In genomic region chr2:47073217-47073616, GRCh38 we compare ENCODE assay signal across 12 cellular contexts.
DNase-seq lines count a peak whose midpoint lies in the region; TF ChIP-seq lines count a peak whose summit lies in the region.
"Had no signal": no experiment of that assay in that cellular context is flagged by ENCODE, and none has a peak within 500 bp of the region (broad histone marks: within the 10 kb centered on the region; RNA-seq: fewer than 3 reads in every experiment).

No MANE protein-coding gene starts in this region.

- no peaks in the 10 kb centered on the region for H3K9me3 Mint-ChIP-seq in activated T-cell treated with anti-CD3 and anti-CD28 coated beads, Interleukin-2, amount 50 U/mL, for 24 hours
- no peaks in the 10 kb centered on the region for H3K9me3 Mint-ChIP-seq in nephron

- peaks cover 44% of the 10 kb centered on the region for H3K4me1 Mint-ChIP-seq in activated T-cell treated with anti-CD3 and anti-CD28 coated beads, Interleukin-2, amount 50 U/mL, for 24 hours (ENCODE audit: low read depth)
- peaks cover 59% of the 10 kb centered on the region for H3K4me1 Mint-ChIP-seq in nephron

- H3K27me3 Mint-ChIP-seq in activated T-cell treated with anti-CD3 and anti-CD28 coated beads, Interleukin-2, amount 50 U/mL, for 24 hours, result no peaks in the 10 kb centered on the region
- H3K27me3 Mint-ChIP-seq in nephron (ENCODE audit: low read depth), result no peaks in the 10 kb centered on the region

- H3K27ac Mint-ChIP-seq in activated T-cell treated with anti-CD3 and anti-CD28 coated beads, Interleukin-2, amount 50 U/mL, for 24 hours, result peak overlapping the region; percentile 32
- H3K27ac Mint-ChIP-seq in nephron, result peak overlapping the region; percentile 24 to 97 (median 90)

- H3K4me3 Mint-ChIP-seq in activated T-cell treated with anti-CD3 and anti-CD28 coated beads, Interleukin-2, amount 50 U/mL, for 24 hours, result no peak overlapping the region
- H3K4me3 Mint-ChIP-seq in nephron, result no peak overlapping the region

- H3K4me3 ChIP-seq in coronary artery (no peak overlapping the region), tibial nerve (no peak overlapping the region)

- no peaks in the 10 kb centered on the region for H3K27me3 ChIP-seq in tibial nerve

- H3K4me1 ChIP-seq in tibial nerve, result peaks cover 15 to 100% (median 91%) of the 10 kb centered on the region in 4 donors

- no peak for TF ChIP-seq EP300 in tibial nerve (IDR thresholded peaks at IDR 0.05)

- peaks cover 0 to 7% (median 0%) of the 10 kb centered on the region in 3 donors for H3K36me3 ChIP-seq in tibial nerve

- H3K36me3 Mint-ChIP-seq in activated T-cell treated with anti-CD3 and anti-CD28 coated beads, Interleukin-2, amount 50 U/mL, for 24 hours (ENCODE audit: low read depth), result peaks cover 46% of the 10 kb centered on the region
- peaks cover 7% of the 10 kb centered on the region for H3K36me3 Mint-ChIP-seq in nephron (ENCODE audit: low read depth)

- H3K27ac ChIP-seq in coronary artery, result peak overlapping the region; percentile 97
- peak overlapping the region; percentile 78 to 96 (median 86) for H3K27ac ChIP-seq in tibial nerve

- no peak for TF ChIP-seq POLR2A in tibial nerve (IDR thresholded peaks at IDR 0.05)

- no peaks in the 10 kb centered on the region for H3K9me3 ChIP-seq in tibial nerve

- 86 to 89% methylated on average over 9 of the region's 9 CpGs for WGBS in tibial nerve, 2 donors

- TF ChIP-seq CTCF in coronary artery (IDR thresholded peaks at IDR 0.05) (no peak), nephron (IDR thresholded peaks at IDR 0.05; ENCODE audit: unreplicated experiment in 3 of 3) (no peak), tibial nerve (IDR thresholded peaks at IDR 0.05) (no peak)

- DNase-seq in activated T-cell treated with anti-CD3 and anti-CD28 coated beads, Interleukin-2, amount 50 U/mL, for 24 hours, result no peak
- DNase-seq in activated T-cell treated with anti-CD3 and anti-CD28 coated beads, Interleukin-2, amount 50 U/mL, for 48 hours, result no peak
- no peak for DNase-seq in coronary artery (ENCODE audit: low spot score)
- DNase-seq in tibial nerve (ENCODE audit: low spot score in 2 of 2), result no peak
- DNase-seq in EL, result no peak
- DNase-seq in NCI-H2227 (lab: John Stamatoyannopoulos, UW; ENCODE audit: unreplicated experiment), result no peak
- no peak for DNase-seq in NCI-H748 treated with DMSO at 0.1 percent for 48 hours (lab: John Stamatoyannopoulos, UW)
- DNase-seq: activated CD8-positive, alpha-beta memory T cell treated with anti-CD3 and anti-CD28 coated beads for 24 hours; central memory CD4-positive, alpha-beta T cell; NCI-H446 treated with DMSO at 0.1 percent for 48 hours; stimulated activated naive CD4-positive, alpha-beta T cell had no signal
